ENCODE assay signal across 9 cellular contexts in genomic region chr1:173914366-173914871, GRCh38. TPM values are rescaled to one million over a fixed set of nuclear protein-coding genes. Genes with fewer than 3 reads are reported as not detected.
DNase-seq lines count a peak whose midpoint lies in the region; TF ChIP-seq lines count a peak whose summit lies in the region.
"Had no signal": no experiment of that assay in that cellular context is flagged by ENCODE, and none has a peak within 500 bp of the region (broad histone marks: within the 10 kb centered on the region; RNA-seq: fewer than 3 reads in every experiment).

No MANE protein-coding gene starts in this region.

- DNase-seq in ACHN (peak; percentile 52), NT2/D1 (ENCODE audit: low read depth, low spot score) (peak; percentile 28), chondrocyte (ENCODE audit: low spot score) (no peak), retinal pigment epithelial cell (ENCODE audit: low read depth) (no peak), hippocampal formation (lab: John Stamatoyannopoulos, UW) (no peak), NCI-H524 treated with DMSO at 0.1 percent for 48 hours (lab: John Stamatoyannopoulos, UW) (no peak), putamen (ENCODE audit: low spot score) (no peak)

- H3K27me3 Mint-ChIP-seq in chondrocyte (ENCODE audit: low read depth), result no peaks in the 10 kb centered on the region

- H3K9me3 ChIP-seq in NT2/D1 (ENCODE audit: insufficient read depth, low read length), result no peaks in the 10 kb centered on the region

- H3K4me3 ChIP-seq in NT2/D1 (ENCODE audit: insufficient read length, low read depth) (no peak overlapping the region), retinal pigment epithelial cell (ENCODE audit: low read length) (no peak overlapping the region)

- H3K27ac Mint-ChIP-seq in chondrocyte (ENCODE audit: unreplicated experiment), result no peak overlapping the region

- H3K4me3 Mint-ChIP-seq in chondrocyte (ENCODE audit: unreplicated experiment), result no peak overlapping the region

- in situ Hi-C loops in ACHN (cut with HindIII; ENCODE audit: low pct_ligation_motif_present, low pct_unique_long_range_greater_than_20kb, low sequenced_read_pairs), result no loop called here

- H3K36me3 Mint-ChIP-seq in chondrocyte (ENCODE audit: low read depth), result no peaks in the 10 kb centered on the region

- no peaks in the 10 kb centered on the region for H3K9me3 Mint-ChIP-seq in chondrocyte (ENCODE audit: low read depth)

- no peak overlapping the region for H3K9ac ChIP-seq in NT2/D1 (ENCODE audit: insufficient read length, low read depth)

- no peaks in the 10 kb centered on the region for H3K36me3 ChIP-seq in NT2/D1 (ENCODE audit: insufficient read depth, insufficient read length, low read length)

- no peaks in the 10 kb centered on the region for H3K27me3 ChIP-seq in NT2/D1 (ENCODE audit: insufficient read depth, insufficient read length)

- peaks cover 4% of the 10 kb centered on the region for H3K4me1 ChIP-seq in NT2/D1 (ENCODE audit: insufficient read depth, insufficient read length)

- H3K4me1 Mint-ChIP-seq in chondrocyte (ENCODE audit: low read depth), result no peaks in the 10 kb centered on the region

- TF ChIP-seq CTCF in GM12874 (IDR thresholded peaks at IDR 0.05; ENCODE audit: insufficient read depth, low read depth, low read length) (peak; percentile 73), chondrocyte (IDR thresholded peaks at IDR 0.05) (peak; percentile 66), retinal pigment epithelial cell (conservative IDR thresholded peaks at IDR 0.05; ENCODE audit: low read depth, low read length) (peak; percentile 78)

RNA-seq across cellular contexts. Expression of gene SERPINC1, which starts 2.7 kb away (rescaled TPM):
- 0.22 to 0.51 TPM in 2 of 3 replicates, not detected in the other for total RNA-seq in chondrocyte
- total RNA-seq: temporal lobe had no signal

RNA-seq across cellular contexts. Expression of gene ZBTB37, which starts 46.2 kb away (rescaled TPM):
- 11.0 to 13.8 TPM (median 13.7 TPM) in 3 replicates for total RNA-seq in chondrocyte

RNA-seq across cellular contexts. Expression of gene GAS5, which starts 46.6 kb away (rescaled TPM):
- total RNA-seq in chondrocyte, result 190 to 340 TPM (median 307 TPM) in 3 replicates

Comparison
In these comparisons a context has a peak if more than half of its experiments do, and no peak if none do; other contexts are left out.
1. DNase-seq: peak in ACHN (single experiment) and NT2/D1 (single experiment); none in chondrocyte (single experiment), retinal pigment epithelial cell (single experiment), hippocampal formation (0 of 2), NCI-H524 treated with DMSO at 0.1 percent for 48 hours (single experiment) and putamen (single experiment).
2. Peak in every context shown above with its lines, with median percentiles within 50 percentile points of each other: CTCF ChIP-seq.